ENCODE assay signal across 8 cellular contexts in the genomic region with DNA sequence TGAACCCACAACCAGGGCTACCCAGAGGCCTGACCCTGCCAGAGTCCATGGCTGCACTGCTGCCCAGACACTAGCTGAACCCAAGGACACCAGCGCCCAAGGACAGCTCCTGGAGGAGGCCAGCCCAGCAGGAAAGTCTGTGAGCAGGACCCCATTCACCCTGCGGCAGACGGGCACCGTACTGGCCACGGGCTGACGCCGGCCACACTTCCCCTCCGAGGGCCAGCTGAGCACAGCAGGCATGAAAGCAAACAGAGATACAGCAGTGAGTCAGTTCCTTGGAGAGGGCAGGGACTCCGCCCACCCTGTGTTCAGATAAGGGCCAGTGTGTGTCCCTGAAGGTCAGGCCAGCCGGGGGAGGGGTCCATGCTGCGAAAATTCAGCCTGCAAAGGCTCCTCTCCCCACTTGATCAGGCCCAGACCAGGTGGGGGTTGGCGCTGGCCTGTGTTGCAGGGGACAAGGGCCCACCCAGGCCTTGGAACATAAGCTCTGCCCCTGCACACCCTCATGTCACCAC.
A peak's percentile ranks its signal among the peaks of the same experiment; 100 is the strongest.
DNase-seq lines count a peak whose midpoint lies in the region; ATAC-seq lines count a peak whose summit lies in the region.
"Had no signal": no experiment of that assay in that cellular context is flagged by ENCODE, and none has a peak within 500 bp of the region (broad histone marks: within the 10 kb centered on the region; RNA-seq: fewer than 3 reads in every experiment).

No MANE protein-coding gene starts in this region.

- H3K4me1 ChIP-seq in HUES48 (ENCODE audit: control insufficient read depth, insufficient read depth, low read length) = no peaks in the 10 kb centered on the region
- peaks cover 37% of the 10 kb centered on the region for H3K4me1 ChIP-seq in mucosa of stomach (ENCODE audit: control insufficient read depth, insufficient read depth, low read length)

- H3K27ac ChIP-seq in HUES48 (ENCODE audit: low read depth, low read length) = peak overlapping the region; percentile 35
- H3K27ac ChIP-seq: neutrophil had no signal

- H3K36me3 ChIP-seq in HUES48 (ENCODE audit: control insufficient read depth, insufficient read depth, low read length) (peaks cover 26% of the 10 kb centered on the region), mucosa of stomach (ENCODE audit: control insufficient read depth, insufficient read depth, low read length) (no peaks in the 10 kb centered on the region)

- H3K9ac ChIP-seq in HUES48 (ENCODE audit: low read depth, low read length) (no peak overlapping the region), mucosa of stomach (ENCODE audit: low read length) (peak overlapping the region; percentile 79)

- H3K27me3 ChIP-seq in HUES48 (ENCODE audit: control insufficient read depth, insufficient read depth, low read length) (peaks cover 5% of the 10 kb centered on the region), mucosa of stomach (ENCODE audit: control insufficient read depth, insufficient read depth, low read length) (no peaks in the 10 kb centered on the region)

- peak; percentile 53 for DNase-seq in astrocyte of the hippocampus (ENCODE audit: low read depth, low spot score)
- DNase-seq in stimulated activated CD4-positive, alpha-beta T cell treated with anti-CD3 and anti-CD28 coated beads, Interleukin-12 subunit alpha, Interleukin-12 subunit beta, amount 100 ng/mL, for 4 hours = no peak
- DNase-seq: NCI-H345 had no signal

- H3K4me3 ChIP-seq in HUES48 (ENCODE audit: low read depth, low read length) (no peak overlapping the region), mucosa of stomach (ENCODE audit: low read length) (peak overlapping the region; percentile 71)

- no peak for ATAC-seq in GM19467 (IDR thresholded peaks at IDR 0.05; ENCODE audit: unreplicated experiment)
- no peak for ATAC-seq in HG03025 (IDR thresholded peaks at IDR 0.05; ENCODE audit: low FRiP score, unreplicated experiment)

- H3K9me3 ChIP-seq in HUES48 (ENCODE audit: control insufficient read depth, insufficient read depth, low read length) = no peaks in the 10 kb centered on the region
- no peaks in the 10 kb centered on the region for H3K9me3 ChIP-seq in mucosa of stomach (ENCODE audit: control insufficient read depth, low read length)
- H3K9me3 ChIP-seq: neutrophil had no signal
